Comparison of ENCODE assay signal across 1 cellular context in the genomic region with DNA sequence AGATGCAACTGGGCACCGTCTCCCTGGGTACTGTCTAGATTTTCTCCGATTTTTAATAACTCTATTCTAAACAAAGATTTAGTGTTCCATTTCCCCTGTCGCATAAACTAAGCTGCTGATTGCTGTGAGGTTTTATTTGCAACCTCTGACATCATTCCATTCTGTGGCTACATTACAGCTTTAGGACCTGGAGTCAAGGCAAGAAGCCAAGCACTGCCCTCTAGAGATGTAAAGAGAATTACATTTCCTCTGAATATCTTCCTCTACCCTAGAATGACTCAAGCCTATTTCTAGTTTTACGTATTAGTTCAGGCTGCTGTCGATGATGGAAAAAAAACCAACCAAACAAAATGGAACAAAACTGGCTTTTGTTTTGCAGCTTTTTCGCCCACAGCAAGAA.
TF ChIP-seq lines count a peak whose summit lies in the region.

No MANE protein-coding gene starts in this region.

TF ChIP-seq in HCT116, 20 proteins besides CTCF, POLR2A, EP300 and RAD21 (continued from another document):
- TF ChIP-seq ZBTB33 (IDR thresholded peaks at IDR 0.05; ENCODE audit: extremely low read depth, insufficient replicate concordance, low read length) (no peak), JUND (IDR thresholded peaks at IDR 0.05) (no peak), YY1 (IDR thresholded peaks at IDR 0.05; ENCODE audit: extremely low read depth, insufficient replicate concordance, low read depth, low read length) (no peak), ELF1 (IDR thresholded peaks at IDR 0.05; ENCODE audit: borderline replicate concordance, low read depth) (no peak), ZFX (IDR thresholded peaks at IDR 0.05) (no peak), SIN3A (IDR thresholded peaks at IDR 0.05; ENCODE audit: low read depth) (no peak), CEBPB (IDR thresholded peaks at IDR 0.05; ENCODE audit: low read depth) (no peak), EZH2phosphoT487 (IDR thresholded peaks at IDR 0.05; ENCODE audit: borderline replicate concordance) (no peak), EGR1 (IDR thresholded peaks at IDR 0.05; ENCODE audit: low read depth) (no peak), ZNF274 (IDR thresholded peaks at IDR 0.05; ENCODE audit: low read depth, low read length) (no peak), CBX3 (IDR thresholded peaks at IDR 0.05; ENCODE audit: low read depth) (no peak), SP1 (IDR thresholded peaks at IDR 0.05; ENCODE audit: low read depth) (no peak), POLR2AphosphoS5 (IDR thresholded peaks at IDR 0.05; ENCODE audit: low read depth, low read length) (no peak), TCF7L2 (IDR thresholded peaks at IDR 0.05; ENCODE audit: borderline replicate concordance, extremely low read depth, insufficient read depth, insufficient read length) (no peak)
- TF ChIP-seq, protein P1, sequence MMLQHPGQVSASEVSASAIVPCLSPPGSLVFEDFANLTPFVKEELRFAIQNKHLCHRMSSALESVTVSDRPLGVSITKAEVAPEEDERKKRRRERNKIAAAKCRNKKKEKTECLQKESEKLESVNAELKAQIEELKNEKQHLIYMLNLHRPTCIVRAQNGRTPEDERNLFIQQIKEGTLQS (IDR thresholded peaks at IDR 0.05) = no peak
- TF ChIP-seq, protein P2, sequence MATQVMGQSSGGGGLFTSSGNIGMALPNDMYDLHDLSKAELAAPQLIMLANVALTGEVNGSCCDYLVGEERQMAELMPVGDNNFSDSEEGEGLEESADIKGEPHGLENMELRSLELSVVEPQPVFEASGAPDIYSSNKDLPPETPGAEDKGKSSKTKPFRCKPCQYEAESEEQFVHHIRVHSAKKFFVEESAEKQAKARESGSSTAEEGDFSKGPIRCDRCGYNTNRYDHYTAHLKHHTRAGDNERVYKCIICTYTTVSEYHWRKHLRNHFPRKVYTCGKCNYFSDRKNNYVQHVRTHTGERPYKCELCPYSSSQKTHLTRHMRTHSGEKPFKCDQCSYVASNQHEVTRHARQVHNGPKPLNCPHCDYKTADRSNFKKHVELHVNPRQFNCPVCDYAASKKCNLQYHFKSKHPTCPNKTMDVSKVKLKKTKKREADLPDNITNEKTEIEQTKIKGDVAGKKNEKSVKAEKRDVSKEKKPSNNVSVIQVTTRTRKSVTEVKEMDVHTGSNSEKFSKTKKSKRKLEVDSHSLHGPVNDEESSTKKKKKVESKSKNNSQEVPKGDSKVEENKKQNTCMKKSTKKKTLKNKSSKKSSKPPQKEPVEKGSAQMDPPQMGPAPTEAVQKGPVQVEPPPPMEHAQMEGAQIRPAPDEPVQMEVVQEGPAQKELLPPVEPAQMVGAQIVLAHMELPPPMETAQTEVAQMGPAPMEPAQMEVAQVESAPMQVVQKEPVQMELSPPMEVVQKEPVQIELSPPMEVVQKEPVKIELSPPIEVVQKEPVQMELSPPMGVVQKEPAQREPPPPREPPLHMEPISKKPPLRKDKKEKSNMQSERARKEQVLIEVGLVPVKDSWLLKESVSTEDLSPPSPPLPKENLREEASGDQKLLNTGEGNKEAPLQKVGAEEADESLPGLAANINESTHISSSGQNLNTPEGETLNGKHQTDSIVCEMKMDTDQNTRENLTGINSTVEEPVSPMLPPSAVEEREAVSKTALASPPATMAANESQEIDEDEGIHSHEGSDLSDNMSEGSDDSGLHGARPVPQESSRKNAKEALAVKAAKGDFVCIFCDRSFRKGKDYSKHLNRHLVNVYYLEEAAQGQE (IDR thresholded peaks at IDR 0.05; ENCODE audit: low read depth) = no peak
